Comparison of ENCODE assay signal across 18 cellular contexts in the genomic region with DNA sequence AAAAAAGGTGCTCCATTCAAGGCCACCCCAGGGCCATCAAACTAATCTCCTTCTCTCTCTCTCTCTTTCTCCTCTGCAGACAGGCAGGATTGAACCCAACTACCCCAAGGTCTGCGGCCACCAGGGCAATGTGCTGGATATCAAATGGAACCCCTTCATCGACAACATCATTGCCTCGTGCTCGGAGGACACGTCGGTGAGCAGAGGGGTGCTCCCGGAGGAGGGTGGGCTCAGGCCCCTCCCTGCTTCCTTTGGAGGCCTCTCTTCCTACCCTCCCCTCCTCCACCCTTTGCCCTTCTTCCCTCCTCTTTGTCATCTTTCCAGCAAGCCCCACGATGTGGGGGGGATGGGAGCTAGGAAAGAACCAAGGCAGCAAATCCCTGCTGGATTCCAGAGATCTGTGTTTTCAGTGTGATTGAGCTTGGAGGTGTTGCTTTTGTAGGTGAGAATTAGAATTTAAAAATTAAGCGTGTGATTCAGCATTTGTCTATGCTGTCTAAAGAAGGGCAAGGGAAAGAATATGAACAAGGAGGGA.
DNase-seq lines count a peak whose midpoint lies in the region; ATAC-seq and TF ChIP-seq lines count a peak whose summit lies in the region.
"Had no signal": no experiment of that assay in that cellular context is flagged by ENCODE, and none has a peak within 500 bp of the region (broad histone marks: within the 10 kb centered on the region; RNA-seq: fewer than 3 reads in every experiment).

No MANE protein-coding gene starts in this region.

- no peaks in the 10 kb centered on the region for H3F3A ChIP-seq in GM23338 (replicated peaks; ENCODE audit: low read depth)

- no peaks in the 10 kb centered on the region for H3K9me2 ChIP-seq in GM23338 (ENCODE audit: insufficient read depth)

- H3K9me3 ChIP-seq in WERI-Rb-1 (ENCODE audit: severe bottlenecking) (no peaks in the 10 kb centered on the region), spleen (no peaks in the 10 kb centered on the region)

- H4K20me1 ChIP-seq in GM23338 (replicated peaks; ENCODE audit: insufficient read depth), result no peaks in the 10 kb centered on the region

- peaks cover 24% of the 10 kb centered on the region for H3K4me1 Mint-ChIP-seq in GM23338

- WGBS in spleen, 5 donors, result 70 to 85% (median 83%) methylated on average over 9 of the region's 9 CpGs

- TF ChIP-seq CTCF in GM23338 (conservative IDR thresholded peaks at IDR 0.05; ENCODE audit: low read depth in 2 of 2) (no peak), WERI-Rb-1 (IDR thresholded peaks at IDR 0.05; ENCODE audit: low read depth, low read length) (no peak), spleen (IDR thresholded peaks at IDR 0.05 in 8 of 11, conservative IDR thresholded peaks at IDR 0.05 in 3 of 11) (no peak)

- H3K27me3 ChIP-seq in GM23338 (ENCODE audit: insufficient read depth) (no peaks in the 10 kb centered on the region), WERI-Rb-1 (ENCODE audit: insufficient read depth, low read depth, severe bottlenecking) (no peaks in the 10 kb centered on the region), spleen (replicated peaks in 1 of 7) (no peaks in the 10 kb centered on the region)

- intact Hi-C loops in head of caudate nucleus (cut with DNase I) (no loop called here), spleen (cut with DNase I; ENCODE audit: low total_unique reads) (no loop called here)

- H3K4me1 ChIP-seq in GM23338 (ENCODE audit: insufficient read depth), result peaks cover 13% of the 10 kb centered on the region; the same call in 1 of the 2 replicates
- H3K4me1 ChIP-seq in spleen, result peaks cover 3 to 21% (median 11%) of the 10 kb centered on the region in 6 donors

- peaks cover 9% of the 10 kb centered on the region for H3K27me3 Mint-ChIP-seq in GM23338 (ENCODE audit: insufficient read depth, low read depth, poor library complexity)

- TF ChIP-seq POLR2A in spleen (IDR thresholded peaks at IDR 0.05), result no peak

- H3K79me2 ChIP-seq in GM23338 (replicated peaks; ENCODE audit: insufficient read depth), result no peaks in the 10 kb centered on the region

- H2AFZ ChIP-seq in GM23338, result peak overlapping the region; percentile 72; the same call in 1 of the 2 replicates

- H3K4me3 ChIP-seq in GM23338 (no peak overlapping the region), WERI-Rb-1 (ENCODE audit: low read depth, low read length) (no peak overlapping the region), spleen (no peak overlapping the region)

- no peak overlapping the region for H3K4me2 ChIP-seq in GM23338

- no peak overlapping the region for H3K4me3 Mint-ChIP-seq in GM23338

- peaks cover 3% of the 10 kb centered on the region; the same call in 2 of the 3 replicates for H3K9me3 Mint-ChIP-seq in GM23338

- DNase-seq in GM23338 (ENCODE audit: low spot score) (no peak), WERI-Rb-1 (peak; percentile 43), head of caudate nucleus (peak in 23 of 42 donors; percentile 24 to 70 (median 55)), spleen (peak; percentile 54), glomerular visceral epithelial cell (ENCODE audit: extremely low spot score) (no peak)
- DNase-seq in stimulated activated CD4-positive, alpha-beta T cell treated with anti-CD3 and anti-CD28 coated beads, Interleukin-15, amount 100 ng/mL, for 24 hours, result no peak
- DNase-seq in stimulated activated CD4-positive, alpha-beta T cell treated with anti-CD3 and anti-CD28 coated beads, Interleukin-2, amount 100 ng/mL, for 48 hours, result no peak
- DNase-seq: AML-193, KG1, NCI-H1092, NCI-H1436 treated with DMSO at 0.1 percent for 48 hours, NCI-H1930, NCI-H510A, PC-3, RPMI8226, SHP77 had no signal

- no peak overlapping the region for H3K27ac ChIP-seq in GM23338 (ENCODE audit: low read depth)
- peak overlapping the region; percentile 64 for H3K27ac ChIP-seq in WERI-Rb-1
- H3K27ac ChIP-seq in spleen, result no peak overlapping the region
- H3K27ac ChIP-seq: C4-2B had no signal

- peaks cover 4% of the 10 kb centered on the region; the same call in 1 of the 3 replicates for H3K36me3 Mint-ChIP-seq in GM23338 (ENCODE audit: low read depth)

- ATAC-seq in GM23338, result no peak; the same call in 2 of the 3 replicates
- no peak for ATAC-seq in HG02571 (IDR thresholded peaks at IDR 0.05; ENCODE audit: unreplicated experiment)
- ATAC-seq: PC-3 had no signal

- H3K36me3 ChIP-seq in GM23338 (ENCODE audit: insufficient read depth), result no peaks in the 10 kb centered on the region
- H3K36me3 ChIP-seq in WERI-Rb-1, result peaks cover 34% of the 10 kb centered on the region
- H3K36me3 ChIP-seq in spleen, result no peaks in the 10 kb centered on the region

- H3K27ac Mint-ChIP-seq in GM23338, result peak overlapping the region; percentile 39; the same call in 1 of the 2 replicates

TF ChIP-seq in GM23338, 12 proteins besides CTCF, POLR2A, EP300 and RAD21 (continues in another document):
- TF ChIP-seq ZNF331 (CRISPR knock-in tag; IDR thresholded peaks at IDR 0.05; ENCODE audit: low read depth), result no peak
- TF ChIP-seq JUNB (IDR thresholded peaks at IDR 0.05; ENCODE audit: unreplicated experiment), result no peak
- TF ChIP-seq, protein P1, sequence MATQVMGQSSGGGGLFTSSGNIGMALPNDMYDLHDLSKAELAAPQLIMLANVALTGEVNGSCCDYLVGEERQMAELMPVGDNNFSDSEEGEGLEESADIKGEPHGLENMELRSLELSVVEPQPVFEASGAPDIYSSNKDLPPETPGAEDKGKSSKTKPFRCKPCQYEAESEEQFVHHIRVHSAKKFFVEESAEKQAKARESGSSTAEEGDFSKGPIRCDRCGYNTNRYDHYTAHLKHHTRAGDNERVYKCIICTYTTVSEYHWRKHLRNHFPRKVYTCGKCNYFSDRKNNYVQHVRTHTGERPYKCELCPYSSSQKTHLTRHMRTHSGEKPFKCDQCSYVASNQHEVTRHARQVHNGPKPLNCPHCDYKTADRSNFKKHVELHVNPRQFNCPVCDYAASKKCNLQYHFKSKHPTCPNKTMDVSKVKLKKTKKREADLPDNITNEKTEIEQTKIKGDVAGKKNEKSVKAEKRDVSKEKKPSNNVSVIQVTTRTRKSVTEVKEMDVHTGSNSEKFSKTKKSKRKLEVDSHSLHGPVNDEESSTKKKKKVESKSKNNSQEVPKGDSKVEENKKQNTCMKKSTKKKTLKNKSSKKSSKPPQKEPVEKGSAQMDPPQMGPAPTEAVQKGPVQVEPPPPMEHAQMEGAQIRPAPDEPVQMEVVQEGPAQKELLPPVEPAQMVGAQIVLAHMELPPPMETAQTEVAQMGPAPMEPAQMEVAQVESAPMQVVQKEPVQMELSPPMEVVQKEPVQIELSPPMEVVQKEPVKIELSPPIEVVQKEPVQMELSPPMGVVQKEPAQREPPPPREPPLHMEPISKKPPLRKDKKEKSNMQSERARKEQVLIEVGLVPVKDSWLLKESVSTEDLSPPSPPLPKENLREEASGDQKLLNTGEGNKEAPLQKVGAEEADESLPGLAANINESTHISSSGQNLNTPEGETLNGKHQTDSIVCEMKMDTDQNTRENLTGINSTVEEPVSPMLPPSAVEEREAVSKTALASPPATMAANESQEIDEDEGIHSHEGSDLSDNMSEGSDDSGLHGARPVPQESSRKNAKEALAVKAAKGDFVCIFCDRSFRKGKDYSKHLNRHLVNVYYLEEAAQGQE (IDR thresholded peaks at IDR 0.05; ENCODE audit: unreplicated experiment), result no peak
- TF ChIP-seq POLR2AphosphoS5 (IDR thresholded peaks at IDR 0.05; ENCODE audit: low read depth), result no peak

Comparison
In these comparisons a context has a peak if more than half of its experiments do, and no peak if none do; other contexts are left out.
1. DNase-seq: peak in WERI-Rb-1 (single experiment), head of caudate nucleus (23 of 42) and spleen (single experiment); none in GM23338 (single experiment), stimulated activated CD4-positive, alpha-beta T cell treated with anti-CD3 and anti-CD28 coated beads, Interleukin-15, amount 100 ng/mL, for 24 hours (single experiment), stimulated activated CD4-positive, alpha-beta T cell treated with anti-CD3 and anti-CD28 coated beads, Interleukin-2, amount 100 ng/mL, for 48 hours (0 of 2) and glomerular visceral epithelial cell (single experiment).